In the genomic region with DNA sequence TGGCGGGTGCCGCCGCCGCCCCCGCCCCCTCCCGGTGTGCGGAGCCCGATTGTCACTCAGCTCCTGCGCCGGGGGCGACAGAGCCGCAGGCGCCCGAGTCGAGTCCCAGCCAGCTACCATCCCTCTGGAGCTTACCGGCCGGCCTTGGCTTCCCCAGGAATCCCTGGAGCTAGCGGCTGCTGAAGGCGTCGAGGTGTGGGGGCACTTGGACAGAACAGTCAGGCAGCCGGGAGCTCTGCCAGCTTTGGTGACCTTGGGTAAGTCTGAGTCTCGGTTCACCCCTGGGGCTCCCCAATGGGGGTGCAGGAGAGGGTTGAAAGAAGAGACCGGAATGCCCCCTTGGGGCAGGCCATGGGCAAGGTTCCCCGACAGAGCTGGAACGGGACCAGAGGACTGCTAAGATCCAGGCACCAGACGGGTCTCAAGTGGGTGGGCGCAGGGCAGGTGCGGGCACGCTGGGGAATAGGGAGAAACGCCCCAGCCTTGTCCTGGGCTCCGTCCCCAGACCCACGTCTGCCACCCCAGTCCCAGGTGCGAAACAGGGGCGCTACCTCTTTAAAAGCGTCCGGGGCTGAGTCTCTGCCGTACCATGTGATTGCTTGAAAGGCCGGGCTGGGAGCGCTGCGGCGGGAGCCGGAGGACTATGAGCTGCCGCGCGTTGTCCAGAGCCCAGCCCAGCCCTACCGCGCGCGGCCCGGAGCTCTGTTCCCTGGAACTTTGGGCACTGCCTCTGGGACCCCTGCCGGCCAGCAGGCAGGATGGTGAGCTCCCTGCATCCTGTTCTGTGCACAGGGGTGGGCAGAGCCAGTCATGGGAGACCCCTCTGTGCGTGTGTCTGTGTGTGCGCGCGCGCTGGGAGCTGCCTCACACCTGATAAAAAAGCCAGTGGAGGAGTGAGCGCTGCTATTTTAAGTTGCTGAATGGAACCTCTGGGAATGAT, we compare ENCODE assay signal across 1 cellular context.
TF ChIP-seq lines count a peak whose summit lies in the region.

Gene ADORA1 (plus strand): TSS at position 55 of the 940 bp plus-strand sequence. CDS start 1,116 bp downstream, outside the sequence.

TF ChIP-seq in HEK293, 187 proteins besides CTCF, POLR2A, EP300 and RAD21 (continued from another document):
- TF ChIP-seq ZNF610 (tag by site-specific recombination; IDR thresholded peaks at IDR 0.05; ENCODE audit: borderline replicate concordance) = no peak
- TF ChIP-seq IKZF3 (tag by site-specific recombination; IDR thresholded peaks at IDR 0.05) = peak; percentile 11; the same call in 1 of the 2 replicates
- TF ChIP-seq, protein P1, sequence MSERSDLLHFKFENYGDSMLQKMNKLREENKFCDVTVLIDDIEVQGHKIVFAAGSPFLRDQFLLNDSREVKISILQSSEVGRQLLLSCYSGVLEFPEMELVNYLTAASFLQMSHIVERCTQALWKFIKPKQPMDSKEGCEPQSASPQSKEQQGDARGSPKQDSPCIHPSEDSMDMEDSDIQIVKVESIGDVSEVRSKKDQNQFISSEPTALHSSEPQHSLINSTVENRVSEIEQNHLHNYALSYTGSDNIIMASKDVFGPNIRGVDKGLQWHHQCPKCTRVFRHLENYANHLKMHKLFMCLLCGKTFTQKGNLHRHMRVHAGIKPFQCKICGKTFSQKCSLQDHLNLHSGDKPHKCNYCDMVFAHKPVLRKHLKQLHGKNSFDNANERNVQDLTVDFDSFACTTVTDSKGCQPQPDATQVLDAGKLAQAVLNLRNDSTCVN (tag by site-specific recombination; optimal IDR thresholded peaks at IDR 0.05) = peak; percentile 69
